In genomic region chr20:37905969-37906613, GRCh38 we compare ENCODE assay signal across 3 cellular contexts.
TF ChIP-seq lines count a peak whose summit lies in the region.

No MANE protein-coding gene starts in this region.

TF ChIP-seq in SK-N-SH, 30 proteins besides CTCF, POLR2A, EP300 and RAD21 (continued from another document):
- TF ChIP-seq, protein P1, sequence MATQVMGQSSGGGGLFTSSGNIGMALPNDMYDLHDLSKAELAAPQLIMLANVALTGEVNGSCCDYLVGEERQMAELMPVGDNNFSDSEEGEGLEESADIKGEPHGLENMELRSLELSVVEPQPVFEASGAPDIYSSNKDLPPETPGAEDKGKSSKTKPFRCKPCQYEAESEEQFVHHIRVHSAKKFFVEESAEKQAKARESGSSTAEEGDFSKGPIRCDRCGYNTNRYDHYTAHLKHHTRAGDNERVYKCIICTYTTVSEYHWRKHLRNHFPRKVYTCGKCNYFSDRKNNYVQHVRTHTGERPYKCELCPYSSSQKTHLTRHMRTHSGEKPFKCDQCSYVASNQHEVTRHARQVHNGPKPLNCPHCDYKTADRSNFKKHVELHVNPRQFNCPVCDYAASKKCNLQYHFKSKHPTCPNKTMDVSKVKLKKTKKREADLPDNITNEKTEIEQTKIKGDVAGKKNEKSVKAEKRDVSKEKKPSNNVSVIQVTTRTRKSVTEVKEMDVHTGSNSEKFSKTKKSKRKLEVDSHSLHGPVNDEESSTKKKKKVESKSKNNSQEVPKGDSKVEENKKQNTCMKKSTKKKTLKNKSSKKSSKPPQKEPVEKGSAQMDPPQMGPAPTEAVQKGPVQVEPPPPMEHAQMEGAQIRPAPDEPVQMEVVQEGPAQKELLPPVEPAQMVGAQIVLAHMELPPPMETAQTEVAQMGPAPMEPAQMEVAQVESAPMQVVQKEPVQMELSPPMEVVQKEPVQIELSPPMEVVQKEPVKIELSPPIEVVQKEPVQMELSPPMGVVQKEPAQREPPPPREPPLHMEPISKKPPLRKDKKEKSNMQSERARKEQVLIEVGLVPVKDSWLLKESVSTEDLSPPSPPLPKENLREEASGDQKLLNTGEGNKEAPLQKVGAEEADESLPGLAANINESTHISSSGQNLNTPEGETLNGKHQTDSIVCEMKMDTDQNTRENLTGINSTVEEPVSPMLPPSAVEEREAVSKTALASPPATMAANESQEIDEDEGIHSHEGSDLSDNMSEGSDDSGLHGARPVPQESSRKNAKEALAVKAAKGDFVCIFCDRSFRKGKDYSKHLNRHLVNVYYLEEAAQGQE (IDR thresholded peaks at IDR 0.05; ENCODE audit: low read depth, low read length) = no peak
- TF ChIP-seq, protein P2, sequence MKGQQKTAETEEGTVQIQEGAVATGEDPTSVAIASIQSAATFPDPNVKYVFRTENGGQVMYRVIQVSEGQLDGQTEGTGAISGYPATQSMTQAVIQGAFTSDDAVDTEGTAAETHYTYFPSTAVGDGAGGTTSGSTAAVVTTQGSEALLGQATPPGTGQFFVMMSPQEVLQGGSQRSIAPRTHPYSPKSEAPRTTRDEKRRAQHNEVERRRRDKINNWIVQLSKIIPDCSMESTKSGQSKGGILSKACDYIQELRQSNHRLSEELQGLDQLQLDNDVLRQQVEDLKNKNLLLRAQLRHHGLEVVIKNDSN (IDR thresholded peaks at IDR 0.05; ENCODE audit: borderline replicate concordance, low read depth) = no peak
- TF ChIP-seq SMC3 (IDR thresholded peaks at IDR 0.05; ENCODE audit: low read depth, low read length) = no peak
- TF ChIP-seq, protein P3, sequence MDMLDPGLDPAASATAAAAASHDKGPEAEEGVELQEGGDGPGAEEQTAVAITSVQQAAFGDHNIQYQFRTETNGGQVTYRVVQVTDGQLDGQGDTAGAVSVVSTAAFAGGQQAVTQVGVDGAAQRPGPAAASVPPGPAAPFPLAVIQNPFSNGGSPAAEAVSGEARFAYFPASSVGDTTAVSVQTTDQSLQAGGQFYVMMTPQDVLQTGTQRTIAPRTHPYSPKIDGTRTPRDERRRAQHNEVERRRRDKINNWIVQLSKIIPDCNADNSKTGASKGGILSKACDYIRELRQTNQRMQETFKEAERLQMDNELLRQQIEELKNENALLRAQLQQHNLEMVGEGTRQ (IDR thresholded peaks at IDR 0.05; ENCODE audit: borderline replicate concordance, low read depth, low read length) = no peak
- no peak for TF ChIP-seq TEAD4 (IDR thresholded peaks at IDR 0.05; ENCODE audit: borderline replicate concordance, insufficient read depth)
- no peak for TF ChIP-seq FOXJ3 (CRISPR knock-in tag; IDR thresholded peaks at IDR 0.05)
- no peak for TF ChIP-seq GATA2 (CRISPR knock-in tag; IDR thresholded peaks at IDR 0.05)
- no peak for TF ChIP-seq EZH2phosphoT487 (IDR thresholded peaks at IDR 0.05; ENCODE audit: borderline replicate concordance, low read depth)
- TF ChIP-seq RFX5 (IDR thresholded peaks at IDR 0.05; ENCODE audit: low read length) = no peak
- TF ChIP-seq MAX (IDR thresholded peaks at IDR 0.05; ENCODE audit: low read depth) = no peak
- no peak for TF ChIP-seq ELF1 (IDR thresholded peaks at IDR 0.05)
- no peak for TF ChIP-seq YY1 (IDR thresholded peaks at IDR 0.05; ENCODE audit: low read depth)
- no peak for TF ChIP-seq TCF12 (IDR thresholded peaks at IDR 0.05)
- TF ChIP-seq NRF1 (IDR thresholded peaks at IDR 0.05; ENCODE audit: low read depth, low read length) = no peak

TF ChIP-seq in SK-N-SH treated with all-trans-retinoic acid at 6 μM for 48 hours, 23 proteins besides CTCF, POLR2A, EP300 and RAD21 (continued from another document):
- TF ChIP-seq, protein P4, sequence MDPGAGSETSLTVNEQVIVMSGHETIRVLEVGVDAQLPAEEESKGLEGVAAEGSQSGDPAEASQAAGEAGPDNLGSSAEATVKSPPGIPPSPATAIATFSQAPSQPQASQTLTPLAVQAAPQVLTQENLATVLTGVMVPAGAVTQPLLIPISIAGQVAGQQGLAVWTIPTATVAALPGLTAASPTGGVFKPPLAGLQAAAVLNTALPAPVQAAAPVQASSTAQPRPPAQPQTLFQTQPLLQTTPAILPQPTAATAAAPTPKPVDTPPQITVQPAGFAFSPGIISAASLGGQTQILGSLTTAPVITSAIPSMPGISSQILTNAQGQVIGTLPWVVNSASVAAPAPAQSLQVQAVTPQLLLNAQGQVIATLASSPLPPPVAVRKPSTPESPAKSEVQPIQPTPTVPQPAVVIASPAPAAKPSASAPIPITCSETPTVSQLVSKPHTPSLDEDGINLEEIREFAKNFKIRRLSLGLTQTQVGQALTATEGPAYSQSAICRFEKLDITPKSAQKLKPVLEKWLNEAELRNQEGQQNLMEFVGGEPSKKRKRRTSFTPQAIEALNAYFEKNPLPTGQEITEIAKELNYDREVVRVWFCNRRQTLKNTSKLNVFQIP (CRISPR knock-in tag; IDR thresholded peaks at IDR 0.05; ENCODE audit: borderline replicate concordance, low read depth) = no peak

TF ChIP-seq in HEK293, 187 proteins besides CTCF, POLR2A, EP300 and RAD21 (continued from another document):
- TF ChIP-seq, protein P5, sequence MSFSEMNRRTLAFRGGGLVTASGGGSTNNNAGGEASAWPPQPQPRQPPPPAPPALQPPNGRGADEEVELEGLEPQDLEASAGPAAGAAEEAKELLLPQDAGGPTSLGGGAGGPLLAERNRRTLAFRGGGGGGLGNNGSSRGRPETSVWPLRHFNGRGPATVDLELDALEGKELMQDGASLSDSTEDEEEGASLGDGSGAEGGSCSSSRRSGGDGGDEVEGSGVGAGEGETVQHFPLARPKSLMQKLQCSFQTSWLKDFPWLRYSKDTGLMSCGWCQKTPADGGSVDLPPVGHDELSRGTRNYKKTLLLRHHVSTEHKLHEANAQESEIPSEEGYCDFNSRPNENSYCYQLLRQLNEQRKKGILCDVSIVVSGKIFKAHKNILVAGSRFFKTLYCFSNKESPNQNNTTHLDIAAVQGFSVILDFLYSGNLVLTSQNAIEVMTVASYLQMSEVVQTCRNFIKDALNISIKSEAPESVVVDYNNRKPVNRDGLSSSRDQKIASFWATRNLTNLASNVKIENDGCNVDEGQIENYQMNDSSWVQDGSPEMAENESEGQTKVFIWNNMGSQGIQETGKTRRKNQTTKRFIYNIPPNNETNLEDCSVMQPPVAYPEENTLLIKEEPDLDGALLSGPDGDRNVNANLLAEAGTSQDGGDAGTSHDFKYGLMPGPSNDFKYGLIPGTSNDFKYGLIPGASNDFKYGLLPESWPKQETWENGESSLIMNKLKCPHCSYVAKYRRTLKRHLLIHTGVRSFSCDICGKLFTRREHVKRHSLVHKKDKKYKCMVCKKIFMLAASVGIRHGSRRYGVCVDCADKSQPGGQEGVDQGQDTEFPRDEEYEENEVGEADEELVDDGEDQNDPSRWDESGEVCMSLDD (tag by site-specific recombination; IDR thresholded peaks at IDR 0.05) = no peak
- TF ChIP-seq, protein P6, sequence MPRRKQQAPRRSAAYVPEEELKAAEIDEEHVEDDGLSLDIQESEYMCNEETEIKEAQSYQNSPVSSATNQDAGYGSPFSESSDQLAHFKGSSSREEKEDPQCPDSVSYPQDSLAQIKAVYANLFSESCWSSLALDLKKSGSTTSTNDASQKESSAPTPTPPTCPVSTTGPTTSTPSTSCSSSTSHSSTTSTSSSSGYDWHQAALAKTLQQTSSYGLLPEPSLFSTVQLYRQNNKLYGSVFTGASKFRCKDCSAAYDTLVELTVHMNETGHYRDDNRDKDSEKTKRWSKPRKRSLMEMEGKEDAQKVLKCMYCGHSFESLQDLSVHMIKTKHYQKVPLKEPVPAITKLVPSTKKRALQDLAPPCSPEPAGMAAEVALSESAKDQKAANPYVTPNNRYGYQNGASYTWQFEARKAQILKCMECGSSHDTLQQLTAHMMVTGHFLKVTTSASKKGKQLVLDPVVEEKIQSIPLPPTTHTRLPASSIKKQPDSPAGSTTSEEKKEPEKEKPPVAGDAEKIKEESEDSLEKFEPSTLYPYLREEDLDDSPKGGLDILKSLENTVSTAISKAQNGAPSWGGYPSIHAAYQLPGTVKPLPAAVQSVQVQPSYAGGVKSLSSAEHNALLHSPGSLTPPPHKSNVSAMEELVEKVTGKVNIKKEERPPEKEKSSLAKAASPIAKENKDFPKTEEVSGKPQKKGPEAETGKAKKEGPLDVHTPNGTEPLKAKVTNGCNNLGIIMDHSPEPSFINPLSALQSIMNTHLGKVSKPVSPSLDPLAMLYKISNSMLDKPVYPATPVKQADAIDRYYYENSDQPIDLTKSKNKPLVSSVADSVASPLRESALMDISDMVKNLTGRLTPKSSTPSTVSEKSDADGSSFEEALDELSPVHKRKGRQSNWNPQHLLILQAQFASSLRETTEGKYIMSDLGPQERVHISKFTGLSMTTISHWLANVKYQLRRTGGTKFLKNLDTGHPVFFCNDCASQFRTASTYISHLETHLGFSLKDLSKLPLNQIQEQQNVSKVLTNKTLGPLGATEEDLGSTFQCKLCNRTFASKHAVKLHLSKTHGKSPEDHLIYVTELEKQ (tag by site-specific recombination; IDR thresholded peaks at IDR 0.05; ENCODE audit: borderline replicate concordance) = no peak
- no peak for TF ChIP-seq ZBTB8A (tag by site-specific recombination; IDR thresholded peaks at IDR 0.05)
